ENCODE assay signal across 11 cellular contexts in the genomic region with DNA sequence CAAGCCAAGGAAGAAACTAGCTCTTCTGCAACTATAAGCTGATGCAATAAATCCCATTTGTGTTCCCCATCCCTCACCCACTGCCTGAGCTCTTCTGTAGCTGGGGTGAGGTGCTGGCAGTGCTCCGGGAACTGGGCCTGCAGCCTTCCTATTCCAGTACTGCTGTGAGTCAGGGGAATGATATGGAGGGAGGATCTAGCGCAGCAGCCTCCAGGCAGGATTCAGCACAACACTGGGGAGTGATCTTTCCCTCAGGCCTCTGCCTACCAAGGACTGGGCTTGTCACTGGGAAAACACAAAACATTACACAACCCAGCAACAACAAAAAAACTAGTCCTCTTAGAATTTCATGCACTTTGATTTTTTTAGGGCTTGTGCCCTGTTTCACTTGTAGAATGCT. TPM values are rescaled to one million over a fixed set of nuclear protein-coding genes. Genes with fewer than 3 reads are reported as not detected.
A peak's percentile ranks its signal among the peaks of the same experiment; 100 is the strongest.
DNase-seq lines count a peak whose midpoint lies in the region; ATAC-seq, FAIRE-seq and TF ChIP-seq lines count a peak whose summit lies in the region.
"Had no signal": no experiment of that assay in that cellular context is flagged by ENCODE, and none has a peak within 500 bp of the region (broad histone marks: within the 10 kb centered on the region; RNA-seq: fewer than 3 reads in every experiment).

No MANE protein-coding gene starts in this region.

- no peak overlapping the region for H3K4me3 Mint-ChIP-seq in activated CD4-positive, alpha-beta T cell treated with anti-CD3 and anti-CD28 coated beads for 36 hours
- H3K4me3 Mint-ChIP-seq in immature natural killer cell: no peak overlapping the region
- H3K4me3 Mint-ChIP-seq: activated T-helper 17 cell treated with anti-CD3 and anti-CD28 coated beads, Interleukin-2, amount 50 U/mL, for 72 hours; B cell; nephron progenitor cell had no signal

- intact Hi-C loops in Panc1 (cut with micrococcal nuclease; ENCODE audit: unreplicated experiment) (no loop called here), esophagus muscularis mucosa (cut with DNase I) (no loop called here)
- intact Hi-C loops in activated CD4-positive, alpha-beta T cell treated with anti-CD3 and anti-CD28 coated beads for 36 hours (cut with DNase I, micrococcal nuclease): no loop called here

- TF ChIP-seq RAD21 in A549 (conservative IDR thresholded peaks at IDR 0.05 in 1 of 2, IDR thresholded peaks at IDR 0.05 in 1 of 2): no peak

- DNase-seq in A549 (ENCODE audit: low read depth in 1 of 2, low spot score in 1 of 2) (peak; percentile 13 to 82), Panc1 (ENCODE audit: low read depth, low spot score) (no peak), esophagus muscularis mucosa (ENCODE audit: extremely low spot score) (peak; percentile 98), GM19239 (ENCODE audit: insufficient read length, low spot score) (no peak), HAP-1 (ENCODE audit: low spot score in 2 of 2) (no peak), immature natural killer cell (no peak)
- DNase-seq in activated CD4-positive, alpha-beta T cell treated with anti-CD3 and anti-CD28 coated beads for 36 hours: no peak
- DNase-seq: nephron progenitor cell had no signal

- TF ChIP-seq CTCF in A549 (IDR thresholded peaks at IDR 0.05): no peak
- TF ChIP-seq CTCF in Panc1 (IDR thresholded peaks at IDR 0.05): no peak
- no peak for TF ChIP-seq CTCF in esophagus muscularis mucosa (IDR thresholded peaks at IDR 0.05)

- ATAC-seq in A549 (peak; percentile 99), Panc1 (peak; percentile 73)
- no peak for ATAC-seq in activated CD4-positive, alpha-beta T cell treated with anti-CD3 and anti-CD28 coated beads for 36 hours
- ATAC-seq: activated T-helper 17 cell treated with anti-CD3 and anti-CD28 coated beads, Interleukin-2, amount 50 U/mL, for 72 hours had no signal

- no peaks in the 10 kb centered on the region for H3K27me3 ChIP-seq in Panc1 (ENCODE audit: control insufficient read depth, insufficient read depth, low read length)
- H3K27me3 ChIP-seq in esophagus muscularis mucosa: no peaks in the 10 kb centered on the region
- H3K27me3 ChIP-seq in muscle layer of duodenum (ENCODE audit: low read depth, low read length): no peaks in the 10 kb centered on the region
- no peaks in the 10 kb centered on the region for H3K27me3 ChIP-seq in HAP-1 (ENCODE audit: low read depth)

- H3K36me3 ChIP-seq in Panc1 (ENCODE audit: control insufficient read depth, insufficient read depth, low read length) (no peaks in the 10 kb centered on the region), esophagus muscularis mucosa (no peaks in the 10 kb centered on the region), muscle layer of duodenum (ENCODE audit: control insufficient read depth in 1 of 2, insufficient read depth in 2 of 2, low read length in 2 of 2) (no peaks in the 10 kb centered on the region), HAP-1 (replicated peaks) (no peaks in the 10 kb centered on the region)

- H3K36me3 Mint-ChIP-seq in activated CD4-positive, alpha-beta T cell treated with anti-CD3 and anti-CD28 coated beads for 36 hours (ENCODE audit: low read depth): no peaks in the 10 kb centered on the region
- no peaks in the 10 kb centered on the region for H3K36me3 Mint-ChIP-seq in immature natural killer cell

- H3K4me2 ChIP-seq in A549: peak overlapping the region; percentile 66

- H3K4me3 ChIP-seq in A549: no peak overlapping the region
- no peak overlapping the region for H3K4me3 ChIP-seq in Panc1 (ENCODE audit: low read depth in 2 of 2, low read length in 2 of 2)
- peak overlapping the region in 3 of 4 donors; percentile 1 to 31 (median 17) for H3K4me3 ChIP-seq in esophagus muscularis mucosa
- H3K4me3 ChIP-seq in muscle layer of duodenum (ENCODE audit: low read depth in 1 of 2, low read length in 2 of 2): no peak overlapping the region
- no peak overlapping the region for H3K4me3 ChIP-seq in HAP-1

- H3K4me1 ChIP-seq in A549: peaks cover 26% of the 10 kb centered on the region
- no peaks in the 10 kb centered on the region for H3K4me1 ChIP-seq in Panc1 (ENCODE audit: control insufficient read depth, insufficient read depth, low read length)
- H3K4me1 ChIP-seq in esophagus muscularis mucosa: peaks cover 3 to 38% (median 24%) of the 10 kb centered on the region in 4 donors
- peaks cover 0 to 7% of the 10 kb centered on the region in 2 donors for H3K4me1 ChIP-seq in muscle layer of duodenum (ENCODE audit: control insufficient read depth in 1 of 2, insufficient read depth in 2 of 2, low read length in 2 of 2)
- no peaks in the 10 kb centered on the region for H3K4me1 ChIP-seq in HAP-1

- no peaks in the 10 kb centered on the region for H3K9me3 Mint-ChIP-seq in activated CD4-positive, alpha-beta T cell treated with anti-CD3 and anti-CD28 coated beads for 36 hours (ENCODE audit: low read depth)
- H3K9me3 Mint-ChIP-seq in immature natural killer cell: peaks cover 0 to 3% (median 0%) of the 10 kb centered on the region in 6 donors
- H3K9me3 Mint-ChIP-seq: activated T-helper 17 cell treated with anti-CD3 and anti-CD28 coated beads, Interleukin-2, amount 50 U/mL, for 72 hours had no signal

- no peak overlapping the region for H3K27ac Mint-ChIP-seq in activated CD4-positive, alpha-beta T cell treated with anti-CD3 and anti-CD28 coated beads for 36 hours
- H3K27ac Mint-ChIP-seq in immature natural killer cell: no peak overlapping the region
- H3K27ac Mint-ChIP-seq: activated T-helper 17 cell treated with anti-CD3 and anti-CD28 coated beads, Interleukin-2, amount 50 U/mL, for 72 hours; B cell; nephron progenitor cell had no signal

- BruUV-seq in Panc1 (replicated peaks; lab: Mats Ljungman, UMichigan): no TSS peak

- H3K27ac ChIP-seq in A549 (peak overlapping the region; percentile 75 to 80), Panc1 (ENCODE audit: low read length) (no peak overlapping the region), esophagus muscularis mucosa (replicated peaks in 1 of 4) (peak overlapping the region; percentile 73 to 86 (median 80)), muscle layer of duodenum (ENCODE audit: low read length) (peak overlapping the region; percentile 82)

- CTCF ChIA-PET in A549 (lab: Yijun Ruan, JAX): interaction anchor here (0.6 to 1.8 kb wide), 2 partner anchors 37 to 44 kb away, joined by 5 to 6 read pairs; no protein-coding TSS in a partner anchor
- CTCF ChIA-PET in Panc1 (lab: Charles Lee): no interaction called here
- CTCF ChIA-PET in activated CD4-positive, alpha-beta T cell treated with anti-CD3 and anti-CD28 coated beads for 36 hours (lab: Charles Lee): interaction anchor here (1.1 kb wide), 1 partner anchor 11 kb away, joined by 3 read pairs; no protein-coding TSS in a partner anchor

- FAIRE-seq in A549 (lab: Jason Lieb, UNC) (no peak), GM19239 (lab: Jason Lieb, UNC) (no peak)

- TF ChIP-seq EP300 in A549 (IDR thresholded peaks at IDR 0.05) (no peak), esophagus muscularis mucosa (IDR thresholded peaks at IDR 0.05) (no peak)

- H3K9me3 ChIP-seq in A549: no peaks in the 10 kb centered on the region
- no peaks in the 10 kb centered on the region for H3K9me3 ChIP-seq in Panc1 (ENCODE audit: control insufficient read depth, insufficient read depth, low read depth, low read length)
- H3K9me3 ChIP-seq in esophagus muscularis mucosa: no peaks in the 10 kb centered on the region
- no peaks in the 10 kb centered on the region for H3K9me3 ChIP-seq in muscle layer of duodenum (ENCODE audit: control insufficient read depth in 1 of 2, low read length in 2 of 2)
- no peaks in the 10 kb centered on the region for H3K9me3 ChIP-seq in HAP-1

- TF ChIP-seq POLR2A in A549 (IDR thresholded peaks at IDR 0.05; ENCODE audit: low read length) (no peak), esophagus muscularis mucosa (IDR thresholded peaks at IDR 0.05; ENCODE audit: low read depth) (no peak)

- POLR2A ChIA-PET in A549 (lab: Yijun Ruan, JAX): interaction anchor here (0.6 to 1.1 kb wide), 2 partner anchors 12 to 46 kb away, joined by 3 to 4 read pairs; no protein-coding TSS in a partner anchor
- POLR2A ChIA-PET in Panc1 (lab: Charles Lee): no interaction called here
- POLR2A ChIA-PET in activated CD4-positive, alpha-beta T cell treated with anti-CD3 and anti-CD28 coated beads for 36 hours (lab: Charles Lee): no interaction called here

- H3K27me3 Mint-ChIP-seq in activated CD4-positive, alpha-beta T cell treated with anti-CD3 and anti-CD28 coated beads for 36 hours: no peaks in the 10 kb centered on the region
- H3K27me3 Mint-ChIP-seq in immature natural killer cell (ENCODE audit: low read depth in 3 of 3): peaks cover 2 to 10% (median 5%) of the 10 kb centered on the region in 3 donors
- H3K27me3 Mint-ChIP-seq: activated T-helper 17 cell treated with anti-CD3 and anti-CD28 coated beads, Interleukin-2, amount 50 U/mL, for 72 hours had no signal

- in situ Hi-C loops in Panc1 (cut with HindIII; ENCODE audit: low pct_unique_long_range_greater_than_20kb, low sequenced_read_pairs): no loop called here
- in situ Hi-C loops in HAP-1 (cut with MboI; ENCODE audit: low sequenced_read_pairs): no loop called here

- 0% methylated on average over 2 of the region's 2 CpGs for WGBS in A549 (ENCODE audit: missing lambda C conversion rate)
- 22% methylated on average over 1 of the region's 2 CpGs for WGBS in esophagus muscularis mucosa

- no peaks in the 10 kb centered on the region for H3K4me1 Mint-ChIP-seq in activated CD4-positive, alpha-beta T cell treated with anti-CD3 and anti-CD28 coated beads for 36 hours
- no peaks in the 10 kb centered on the region for H3K4me1 Mint-ChIP-seq in immature natural killer cell
- H3K4me1 Mint-ChIP-seq: activated T-helper 17 cell treated with anti-CD3 and anti-CD28 coated beads, Interleukin-2, amount 50 U/mL, for 72 hours had no signal

TF ChIP-seq in A549, 52 proteins besides CTCF, POLR2A, EP300 and RAD21 (continues in another document):
- TF ChIP-seq CEBPB (IDR thresholded peaks at IDR 0.05): peak in 1 of 2 experiments; percentile 44; a peak in 1 of 4 replicates
- no peak for TF ChIP-seq RFX5 (IDR thresholded peaks at IDR 0.05)
- no peak for TF ChIP-seq JUN (IDR thresholded peaks at IDR 0.05)

RNA-seq across cellular contexts. Expression of gene ST8SIA1, which starts 58.7 kb away (rescaled TPM):
- polyA plus RNA-seq in A549 (2011; rRNA removed): 1.1 and 1.6 TPM in 2 replicates
- 0.13 and 0.18 TPM in 2 replicates for polyA plus RNA-seq in A549 (2012; cell fraction: cytosol; rRNA removed)
- polyA plus RNA-seq in A549 (2012; cell fraction: nucleus; rRNA removed): 0.31 and 0.66 TPM in 2 replicates
- polyA plus RNA-seq in A549 (2017; fragmentation: RNase III; extraction: RNeasy Plus Mini Kit Qiagen cat#74134 plus additional on column Dnase treatment): 0.16 to 0.41 TPM (median 0.21 TPM) in 3 replicates
- 0.54 and 0.63 TPM in 2 replicates for polyA minus RNA-seq in A549 (2011; rRNA and poly(A)+ RNA removed)
- 0.13 TPM for total RNA-seq in Panc1 (2021; ENCODE audit: unreplicated experiment)
- 0.35 TPM for polyA plus RNA-seq in Panc1 (2012; ENCODE audit: insufficient read length)
- total RNA-seq in esophagus muscularis mucosa: 10 to 100 TPM in 2 of 4 donors, 1 to 10 TPM in 2; 5.1 to 13.6 (median 9.8) TPM
- total RNA-seq in activated CD4-positive, alpha-beta T cell treated with anti-CD3 and anti-CD28 coated beads for 36 hours: 1 to 10 TPM; 1.5 to 1.6 TPM
- not detected for polyA plus RNA-seq in immature natural killer cell

Comparison
In these comparisons a context has a peak if more than half of its experiments do, and no peak if none do; other contexts are left out.
1. DNase-seq: peak in A549 (2 of 2) and esophagus muscularis mucosa (single experiment); none in Panc1 (single experiment), GM19239 (single experiment), activated CD4-positive, alpha-beta T cell treated with anti-CD3 and anti-CD28 coated beads for 36 hours (single experiment), HAP-1 (0 of 2) and immature natural killer cell (0 of 3).
2. H3K4me3 ChIP-seq: peak in esophagus muscularis mucosa (3 of 4); none in A549 (single experiment), Panc1 (0 of 2), muscle layer of duodenum (0 of 2) and HAP-1 (single experiment).